Comparison of ENCODE assay signal across 19 cellular contexts in the genomic region with DNA sequence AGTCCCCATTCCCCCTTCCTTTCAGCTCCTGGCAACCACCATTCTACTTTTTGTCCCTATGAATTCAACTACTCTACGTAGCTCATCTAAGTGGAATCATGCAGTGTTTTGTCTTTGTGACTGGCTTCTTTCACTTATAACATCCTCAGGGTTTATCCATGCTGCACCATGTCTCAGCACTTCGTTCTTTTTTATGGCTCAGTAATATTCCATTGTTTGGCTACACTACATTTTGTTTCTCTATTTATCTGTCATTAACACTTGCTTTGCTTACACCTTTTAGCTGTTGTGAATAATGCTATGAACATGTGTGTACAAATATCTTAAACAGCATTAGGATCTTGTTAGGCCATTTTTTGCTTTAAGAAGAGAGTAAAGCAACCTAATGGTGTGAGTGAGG. TPM values are rescaled to one million over a fixed set of nuclear protein-coding genes. Genes with fewer than 3 reads are reported as not detected.
DNase-seq lines count a peak whose midpoint lies in the region; ATAC-seq, FAIRE-seq and TF ChIP-seq lines count a peak whose summit lies in the region.
"Had no signal": no experiment of that assay in that cellular context is flagged by ENCODE, and none has a peak within 500 bp of the region (broad histone marks: within the 10 kb centered on the region; RNA-seq: fewer than 3 reads in every experiment).

No MANE protein-coding gene starts in this region.

- peaks cover 5% of the 10 kb centered on the region for H3K4me1 ChIP-seq in astrocyte (ENCODE audit: insufficient read depth, low read length)

- FAIRE-seq in astrocyte (lab: Jason Lieb, UNC) = no peak
- FAIRE-seq: GM18507, HTR-8/SVneo, urothelium cell line had no signal

- no peak for ATAC-seq in stimulated activated naive CD8-positive, alpha-beta T cell treated with anti-CD3 and anti-CD28 coated beads, Interleukin-15, Interleukin-2, amounts not matched to agents 100 U/mL and 50 U/mL, for 24 hours
- ATAC-seq: foreskin keratinocyte, sciatic nerve had no signal

- no peaks in the 10 kb centered on the region for H3K27me3 Mint-ChIP-seq in activated T-cell treated with anti-CD3 and anti-CD28 coated beads, Interleukin-2, amount 50 U/mL, for 24 hours
- H3K27me3 Mint-ChIP-seq in IgD-negative memory B cell = no peaks in the 10 kb centered on the region
- H3K27me3 Mint-ChIP-seq in astrocyte (ENCODE audit: low read depth, unreplicated experiment) = no peaks in the 10 kb centered on the region
- H3K27me3 Mint-ChIP-seq in neural crest cell (ENCODE audit: low read depth) = no peaks in the 10 kb centered on the region

- no peaks in the 10 kb centered on the region for H4K20me1 ChIP-seq in astrocyte (ENCODE audit: insufficient read depth, low read length)

- no peak for DNase-seq in activated T-cell treated with anti-CD3 and anti-CD28 coated beads, Interleukin-2, amount 50 U/mL, for 24 hours
- DNase-seq in activated T-cell treated with anti-CD3 and anti-CD28 coated beads, Interleukin-2, amount 50 U/mL, for 1 hour = no peak
- no peak for DNase-seq in astrocyte (ENCODE audit: low read depth)
- DNase-seq in neural crest cell (ENCODE audit: low read depth, low spot score) = no peak
- DNase-seq in NCI-H1092 treated with DMSO at 0.1 percent for 48 hours (lab: John Stamatoyannopoulos, UW) = no peak
- DNase-seq in stimulated activated naive CD8-positive, alpha-beta T cell treated with anti-CD3 and anti-CD28 coated beads, Interleukin-15, Interleukin-2, amounts not matched to agents 100 U/mL and 50 U/mL, for 24 hours = no peak
- no peak for DNase-seq in iPS-NIHi7 (ENCODE audit: extremely low spot score)
- DNase-seq: activated CD4-positive, alpha-beta T cell treated with anti-CD3 and anti-CD28 coated beads, Interleukin-2, amount 50 U/mL, for 48 hours; activated gamma-delta T cell treated with Interleukin-2 at 50 U/mL for 16 hours; foreskin keratinocyte; hypothalamus; midbrain; NCI-H1436 had no signal

- no peak overlapping the region for H3K4me3 ChIP-seq in astrocyte (ENCODE audit: insufficient read depth, low read depth, low read length)

- no peak overlapping the region for H3K27ac ChIP-seq in astrocyte (ENCODE audit: low read depth, low read length)
- H3K27ac ChIP-seq: foreskin keratinocyte had no signal

- no peaks in the 10 kb centered on the region for H3K27me3 ChIP-seq in astrocyte (ENCODE audit: insufficient read depth, low read length)
- H3K27me3 ChIP-seq: foreskin keratinocyte had no signal

- H3K36me3 Mint-ChIP-seq in activated T-cell treated with anti-CD3 and anti-CD28 coated beads, Interleukin-2, amount 50 U/mL, for 24 hours (ENCODE audit: low read depth) = peaks cover 24% of the 10 kb centered on the region
- H3K36me3 Mint-ChIP-seq in IgD-negative memory B cell (peaks cover 3% of the 10 kb centered on the region), astrocyte (ENCODE audit: low read depth, unreplicated experiment) (no peaks in the 10 kb centered on the region), neural crest cell (ENCODE audit: low read depth) (peaks cover 3% of the 10 kb centered on the region)

- H3K4me1 Mint-ChIP-seq in activated T-cell treated with anti-CD3 and anti-CD28 coated beads, Interleukin-2, amount 50 U/mL, for 24 hours (ENCODE audit: low read depth) = peaks cover 35% of the 10 kb centered on the region
- peaks cover 12 to 20% (median 20%) of the 10 kb centered on the region in 3 donors for H3K4me1 Mint-ChIP-seq in IgD-negative memory B cell
- H3K4me1 Mint-ChIP-seq in astrocyte (ENCODE audit: low read depth, unreplicated experiment) = peaks cover 11% of the 10 kb centered on the region
- peaks cover 30% of the 10 kb centered on the region for H3K4me1 Mint-ChIP-seq in neural crest cell

- no peak overlapping the region for H3K4me2 ChIP-seq in astrocyte (ENCODE audit: low read length)

- no peaks in the 10 kb centered on the region for H3K36me3 ChIP-seq in astrocyte (ENCODE audit: insufficient read depth, low read length)

- no peak overlapping the region for H2AFZ ChIP-seq in astrocyte (ENCODE audit: low read depth, low read length)

- no peak overlapping the region for H3K9ac ChIP-seq in astrocyte (ENCODE audit: low read length)

- peaks cover 33% of the 10 kb centered on the region for H3K79me2 ChIP-seq in astrocyte (ENCODE audit: insufficient read depth, low read length)

- no peaks in the 10 kb centered on the region for H3K9me3 ChIP-seq in astrocyte (ENCODE audit: insufficient read depth, low read depth, low read length)

- H3K4me3 Mint-ChIP-seq in activated T-cell treated with anti-CD3 and anti-CD28 coated beads, Interleukin-2, amount 50 U/mL, for 24 hours = peak overlapping the region; percentile 85
- H3K4me3 Mint-ChIP-seq in IgD-negative memory B cell (peak overlapping the region in 2 of 4 donors; percentile 57 to 93), astrocyte (ENCODE audit: unreplicated experiment) (peak overlapping the region; percentile 54), neural crest cell (peak overlapping the region; percentile 72)

- TF ChIP-seq CTCF in astrocyte (IDR thresholded peaks at IDR 0.05; ENCODE audit: insufficient read depth, low read depth, low read length) = no peak
- no peak for TF ChIP-seq CTCF in neural crest cell (conservative IDR thresholded peaks at IDR 0.05)

- peak overlapping the region; percentile 3 for H3K27ac Mint-ChIP-seq in activated T-cell treated with anti-CD3 and anti-CD28 coated beads, Interleukin-2, amount 50 U/mL, for 24 hours
- H3K27ac Mint-ChIP-seq in IgD-negative memory B cell (peak overlapping the region in 2 of 3 donors; percentile 88 to 98), astrocyte (ENCODE audit: unreplicated experiment) (peak overlapping the region; percentile 5), neural crest cell (ENCODE audit: unreplicated experiment) (no peak overlapping the region)

- H3K9me3 Mint-ChIP-seq in activated T-cell treated with anti-CD3 and anti-CD28 coated beads, Interleukin-2, amount 50 U/mL, for 24 hours = peaks cover 4% of the 10 kb centered on the region
- peaks cover 0 to 4% (median 3%) of the 10 kb centered on the region in 3 donors for H3K9me3 Mint-ChIP-seq in IgD-negative memory B cell
- H3K9me3 Mint-ChIP-seq in astrocyte (ENCODE audit: unreplicated experiment) = peaks cover 5% of the 10 kb centered on the region
- peaks cover 7% of the 10 kb centered on the region for H3K9me3 Mint-ChIP-seq in neural crest cell

RNA-seq across cellular contexts. Expression of a gene that starts 1.5 kb away (rescaled TPM):
- polyA plus RNA-seq in IgD-negative memory B cell = 43.4 TPM
- total RNA-seq in astrocyte (20.3 and 23.7 TPM in 2 replicates), neural crest cell (34.4 and 37.6 TPM in 2 replicates)

RNA-seq across cellular contexts. Expression of a gene that starts 25.0 kb away (rescaled TPM):
- polyA plus RNA-seq in IgD-negative memory B cell = 158 TPM
- 87.8 and 95.0 TPM in 2 replicates for total RNA-seq in astrocyte
- 172 and 173 TPM in 2 replicates for total RNA-seq in neural crest cell

RNA-seq across cellular contexts. Expression of a gene that starts 42.9 kb away (rescaled TPM):
- polyA plus RNA-seq in IgD-negative memory B cell = not detected
- 0.16 and 0.29 TPM in 2 replicates for total RNA-seq in astrocyte
- total RNA-seq in neural crest cell = 0.25 and 0.26 TPM in 2 replicates
- total RNA-seq: foreskin keratinocyte, kidney epithelial cell had no signal
- polyA plus RNA-seq: foreskin keratinocyte had no signal
